8 cellular contexts compared by ENCODE assay signal in the genomic region with DNA sequence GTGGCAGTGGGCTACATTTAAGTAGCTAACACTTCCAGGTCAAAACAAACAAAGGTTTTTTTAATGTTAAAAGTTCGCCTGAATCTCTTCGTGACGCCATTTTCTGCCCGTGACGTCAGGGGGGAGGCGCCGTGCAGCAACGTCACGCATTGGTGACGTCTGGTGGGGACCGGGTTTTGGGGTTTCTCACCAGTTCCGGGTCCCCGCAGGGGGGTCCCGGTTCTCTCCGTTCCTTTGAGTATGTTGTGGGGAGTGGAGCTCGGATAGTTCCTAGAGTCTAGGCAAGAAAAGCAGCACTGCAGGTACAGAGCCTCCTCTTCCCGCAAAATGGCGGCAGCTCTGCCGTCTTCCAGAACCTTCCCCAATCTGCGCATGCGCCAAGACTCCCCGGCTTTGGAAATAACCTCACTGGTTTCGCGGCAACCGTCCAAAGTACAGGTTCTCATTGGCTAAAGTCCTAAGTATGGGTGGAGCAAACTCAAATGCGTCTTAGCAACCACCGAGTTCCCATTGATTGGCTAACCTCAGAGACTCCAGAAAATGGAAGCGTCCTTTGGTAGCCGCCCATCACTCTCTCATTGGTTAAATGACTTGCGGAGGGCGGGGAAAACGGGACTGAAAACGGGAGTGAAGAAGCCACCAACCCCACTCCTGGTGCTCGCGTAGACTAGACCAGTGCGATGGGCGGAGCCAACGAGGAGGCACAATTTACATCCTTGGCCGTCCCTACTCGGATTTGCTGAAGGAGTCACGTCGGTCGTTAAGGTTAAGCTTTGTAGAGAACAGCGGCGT. TPM values are rescaled to one million over a fixed set of nuclear protein-coding genes. Genes with fewer than 3 reads are reported as not detected.
DNase-seq lines count a peak whose midpoint lies in the region; ATAC-seq, FAIRE-seq and TF ChIP-seq lines count a peak whose summit lies in the region.

A gene (minus strand): TSS at position 341 of the 792 bp plus-strand sequence.

- H3K27me3 Mint-ChIP-seq in memory B cell: no peaks in the 10 kb centered on the region

- no peak within 1 kb of the TSS for H2BK15ac ChIP-seq in H1 (ENCODE audit: low read length)

- peak; percentile 84 for ATAC-seq in GM21367 (IDR thresholded peaks at IDR 0.05; ENCODE audit: unreplicated experiment)
- ATAC-seq in memory B cell (ENCODE audit: low read depth): peak; percentile 85

- POLR2A ChIA-PET in H1 (lab: Charles Lee; ENCODE audit: partially characterized antibody): interaction anchor here (0.6 to 4.1 kb wide), 24 partner anchors 9 to 464 kb away, joined by 3 to 67 read pairs (median 4); a partner anchor contains a TSS

- peak within 1 kb of the TSS; percentile 4 for H4K91ac ChIP-seq in H1 (replicated peaks; ENCODE audit: insufficient read length, low read length)

- H4K20me1 ChIP-seq in H1 (replicated peaks in 1 of 2; ENCODE audit: control insufficient read depth in 1 of 2, insufficient read depth in 2 of 2, low read length in 2 of 2): no peaks in the 10 kb centered on the region

- H3K4me1 ChIP-seq in H1 (replicated peaks in 1 of 4; ENCODE audit: control insufficient read depth in 3 of 4, insufficient read depth in 4 of 4, low read length in 3 of 4): peaks cover 0 to 7% (median 3%) of the 10 kb centered on the region in 4 experiments; a peak in 5 of 7 replicates

- CTCF ChIA-PET in H1 (lab: Charles Lee; ENCODE audit: partially characterized antibody): interaction anchor here (1.0 to 5.0 kb wide), 9 partner anchors 12 to 140 kb away, joined by 3 to 40 read pairs (median 3); no protein-coding TSS in a partner anchor

- peak within 1 kb of the TSS; percentile 100 for H3K27ac Mint-ChIP-seq in memory B cell

- H3K9me3 ChIP-seq in H1 (ENCODE audit: insufficient read depth in 2 of 2, low read depth in 1 of 2, low read length in 1 of 2): no peaks in the 10 kb centered on the region

- H3K9ac ChIP-seq in H1 (replicated peaks in 1 of 4; ENCODE audit: extremely low read depth in 1 of 4, low read depth in 3 of 4, low read length in 3 of 4): peak within 1 kb of the TSS; percentile 71 to 96 (median 92)

- peaks cover 19% of the 10 kb centered on the region for H3K36me3 Mint-ChIP-seq in memory B cell

- H3K4me1 Mint-ChIP-seq in memory B cell: peaks cover 6% of the 10 kb centered on the region

- H3K4me3 Mint-ChIP-seq in memory B cell: peak within 1 kb of the TSS; percentile 98

- H3K36me3 ChIP-seq in H1 (ENCODE audit: control insufficient read depth in 2 of 4, insufficient read depth in 4 of 4, low read length in 3 of 4): peaks cover 14 to 42% (median 28%) of the 10 kb centered on the region in 4 experiments

- peak within 1 kb of the TSS; percentile 98 for H2BK5ac ChIP-seq in H1 (ENCODE audit: low read depth, low read length)

- H3K4me2 ChIP-seq in H1 (ENCODE audit: insufficient read depth in 1 of 2, low read depth in 2 of 2, low read length in 2 of 2): peak within 1 kb of the TSS; percentile 89 to 91

- no peaks in the 10 kb centered on the region for H3K9me3 Mint-ChIP-seq in memory B cell

- peak; percentile 100 for DNase-seq in COLO668 (lab: John Stamatoyannopoulos, UW; ENCODE audit: unreplicated experiment)
- DNase-seq in HTR-8/SVneo (ENCODE audit: insufficient read length, low spot score): peak; percentile 87
- peak; percentile 98 for DNase-seq in NOMO-1 treated with dmso at 0.1 percent for 144 hours (lab: John Stamatoyannopoulos, UW; ENCODE audit: unreplicated experiment)
- peak; percentile 97 to 99 (median 99) for DNase-seq in activated CD8-positive, alpha-beta memory T cell treated with anti-CD3 and anti-CD28 coated beads for 48 hours (ENCODE audit: low read depth in 2 of 3, low spot score in 2 of 3)
- peak; percentile 98 to 99 for DNase-seq in H1 (ENCODE audit: low read depth in 1 of 2, low spot score in 2 of 2)
- DNase-seq in memory B cell (ENCODE audit: low spot score in 2 of 2): peak; percentile 99
- DNase-seq in stimulated activated CD8-positive, alpha-beta memory T cell treated with anti-CD3 and anti-CD28 coated beads, Interleukin-12 subunit alpha, Interleukin-12 subunit beta, amount 100 ng/mL, for 24 hours (ENCODE audit: extremely low read depth): peak; percentile 99

- peak within 1 kb of the TSS; percentile 99; the same call in 1 of the 2 replicates for H4K8ac ChIP-seq in H1 (ENCODE audit: extremely low read depth, insufficient read depth, low read length)

- TF ChIP-seq RAD21 in H1 (IDR thresholded peaks at IDR 0.05 in 1 of 2, conservative IDR thresholded peaks at IDR 0.05 in 1 of 2; ENCODE audit: low read depth in 2 of 2, low read length in 2 of 2): no peak

- H2BK20ac ChIP-seq in H1 (ENCODE audit: low read length): no peak within 1 kb of the TSS

- H3K27ac ChIP-seq in H1 (ENCODE audit: low read depth, low read length): peak within 1 kb of the TSS; percentile 98

- peak within 1 kb of the TSS; percentile 48 for H3K14ac ChIP-seq in H1 (ENCODE audit: insufficient read length)

- peak within 1 kb of the TSS; percentile 100; the same call in 1 of the 2 replicates for H2AK5ac ChIP-seq in H1 (ENCODE audit: low read depth, low read length)

- H3K23me2 ChIP-seq in H1 (ENCODE audit: low read depth, low read length): peaks cover 4% of the 10 kb centered on the region; the same call in 1 of the 2 replicates

- peak within 1 kb of the TSS; percentile 83 for H3K18ac ChIP-seq in H1 (ENCODE audit: extremely low read depth, low read length)

- peak within 1 kb of the TSS; percentile 99 for H2BK12ac ChIP-seq in H1 (ENCODE audit: low read depth, low read length)

- peak within 1 kb of the TSS; percentile 43 for H3K56ac ChIP-seq in H1 (replicated peaks; ENCODE audit: insufficient read length, low read depth, low read length)

- H2BK120ac ChIP-seq in H1 (replicated peaks; ENCODE audit: low read depth, low read length): no peak within 1 kb of the TSS

- FAIRE-seq in HTR-8/SVneo (lab: Jason Lieb, UNC) (no peak), H1 (lab: Jason Lieb, UNC) (peak; percentile 92)

- H3K4me3 ChIP-seq in H1 (ENCODE audit: extremely low read depth in 1 of 4, insufficient read depth in 2 of 4, low read depth in 3 of 4, low read length in 4 of 4): peak within 1 kb of the TSS; percentile 79 to 93 (median 92)

- no peak for TF ChIP-seq EP300 in H1 (IDR thresholded peaks at IDR 0.05; ENCODE audit: borderline replicate concordance in 1 of 2, low read depth in 2 of 2, low read length in 2 of 2)

- no peaks in the 10 kb centered on the region; a peak in 1 of 7 replicates for H3K27me3 ChIP-seq in H1 (replicated peaks in 1 of 4; ENCODE audit: control insufficient read depth in 3 of 4, extremely low read depth in 1 of 4, insufficient read depth in 3 of 4, low read length in 3 of 4)

- H3K79me1 ChIP-seq in H1 (ENCODE audit: low read depth, low read length): no peaks in the 10 kb centered on the region

- H3K23ac ChIP-seq in H1 (ENCODE audit: insufficient read length): no peak within 1 kb of the TSS

- peak; percentile 80 to 98 for TF ChIP-seq POLR2A in H1 (IDR thresholded peaks at IDR 0.05; ENCODE audit: control extremely low read depth in 1 of 2, low read depth in 2 of 2, low read length in 2 of 2)

- peak within 1 kb of the TSS; percentile 67 for H2AFZ ChIP-seq in H1 (ENCODE audit: low read length)

- no peak for TF ChIP-seq CTCF in H1 (IDR thresholded peaks at IDR 0.05; ENCODE audit: control extremely low read depth in 1 of 3, insufficient read depth in 1 of 3, low read depth in 1 of 3, low read length in 3 of 3)

- peaks cover 0 to 20% of the 10 kb centered on the region in 2 experiments; a peak in 2 of 4 replicates for H3K79me2 ChIP-seq in H1 (ENCODE audit: control insufficient read depth in 1 of 2, insufficient read depth in 2 of 2, low read length in 2 of 2)

- H4K5ac ChIP-seq in H1 (ENCODE audit: insufficient read length, low read depth, low read length): peak within 1 kb of the TSS; percentile 91

- peak within 1 kb of the TSS; percentile 97 for H3K4ac ChIP-seq in H1 (replicated peaks; ENCODE audit: insufficient read length, low read depth, low read length)

- WGBS in H1 (ENCODE audit: extremely low coverage in 1 of 2, insufficient coverage in 1 of 2, insufficient read length in 1 of 2, insufficient replicate concordance in 2 of 2, low coverage in 1 of 2, low lambda C conversion rate in 2 of 2, missing lambda C conversion rate in 1 of 2), 2 experiments: 2% methylated on average over 45 of the region's 45 CpGs; no CpG with 5 or more reads in 1 of the 2 experiments

TF ChIP-seq in H1, 55 proteins besides CTCF, POLR2A, EP300 and RAD21 (continues in another document):
- TF ChIP-seq CREB1 (IDR thresholded peaks at IDR 0.05) (peak; percentile 100), JUN (IDR thresholded peaks at IDR 0.05; ENCODE audit: low read depth, low read length) (no peak), SIN3A (conservative IDR thresholded peaks at IDR 0.05 in 1 of 2, IDR thresholded peaks at IDR 0.05 in 1 of 2; ENCODE audit: low read depth in 1 of 2, low read length in 2 of 2) (0 out of 4 replicates have a peak, but pooled peaks of 1 of the 2 experiments have one; percentile 11), SIX5 (IDR thresholded peaks at IDR 0.05; ENCODE audit: low read depth, low read length) (no peak), NRF1 (IDR thresholded peaks at IDR 0.05; ENCODE audit: low read depth, low read length) (peak; percentile 86), POLR2AphosphoS5 (IDR thresholded peaks at IDR 0.05; ENCODE audit: low read depth, low read length) (peak; percentile 85), ASH2L (IDR thresholded peaks at IDR 0.05; ENCODE audit: low read length) (peak; percentile 68), NANOG (IDR thresholded peaks at IDR 0.05; ENCODE audit: insufficient read depth, low read depth, low read length, poor library complexity, severe bottlenecking) (peak; percentile 9), CHD2 (IDR thresholded peaks at IDR 0.05; ENCODE audit: low read length) (0 out of 2 replicates have a peak, but pooled peaks have one; percentile 13), CEBPB (IDR thresholded peaks at IDR 0.05; ENCODE audit: low read depth, low read length) (no peak)
- TF ChIP-seq, protein P1, sequence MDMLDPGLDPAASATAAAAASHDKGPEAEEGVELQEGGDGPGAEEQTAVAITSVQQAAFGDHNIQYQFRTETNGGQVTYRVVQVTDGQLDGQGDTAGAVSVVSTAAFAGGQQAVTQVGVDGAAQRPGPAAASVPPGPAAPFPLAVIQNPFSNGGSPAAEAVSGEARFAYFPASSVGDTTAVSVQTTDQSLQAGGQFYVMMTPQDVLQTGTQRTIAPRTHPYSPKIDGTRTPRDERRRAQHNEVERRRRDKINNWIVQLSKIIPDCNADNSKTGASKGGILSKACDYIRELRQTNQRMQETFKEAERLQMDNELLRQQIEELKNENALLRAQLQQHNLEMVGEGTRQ (IDR thresholded peaks at IDR 0.05; ENCODE audit: low read length): no peak

RNA-seq across cellular contexts. Expression of the gene that starts here (rescaled TPM):
- 43.1 and 43.3 TPM in 2 replicates for total RNA-seq in H1 (2021; fragmentation: NEBNext Ultra II Directional; extraction: Animal tissue kit (Norgen Biotek cat#: 25700))
- 41.2 and 68.9 TPM in 2 replicates for polyA plus RNA-seq in H1 (2011; rRNA removed)
- 53.5 TPM for polyA plus RNA-seq in H1 (2011; cell fraction: cytosol; rRNA removed)
- polyA plus RNA-seq in H1 (2011; cell fraction: nucleus; rRNA removed): 49.5 TPM
- 32.4 to 44.1 TPM (median 38.9 TPM) in 4 replicates for polyA plus RNA-seq in H1 (2012, experiment 1 of 2)
- 17.9 TPM for polyA plus RNA-seq in H1 (2012, experiment 2 of 2)
- polyA plus RNA-seq in H1 (2013, experiment 1 of 2): 33.8 TPM
- polyA plus RNA-seq in H1 (2013, experiment 2 of 2): 33.5 TPM
- polyA minus RNA-seq in H1 (2011; rRNA and poly(A)+ RNA removed): 47.4 and 52.2 TPM in 2 replicates
- polyA minus RNA-seq in H1 (2011; cell fraction: cytosol; rRNA and poly(A)+ RNA removed): 29.7 TPM
- polyA minus RNA-seq in H1 (2011; cell fraction: nucleus; rRNA and poly(A)+ RNA removed): 40.3 TPM

Comparison
In these comparisons a context has a peak if more than half of its experiments do, and no peak if none do; other contexts are left out.
1. Peak in every context shown above with its lines: DNase-seq, ATAC-seq, H3K4me3 ChIP-seq and H3K27ac ChIP-seq.